In genomic region chr1:54583868-54584267, GRCh38 we compare ENCODE assay signal across 28 cellular contexts. TPM values are rescaled to one million over a fixed set of nuclear protein-coding genes. Genes with fewer than 3 reads are reported as not detected.
DNase-seq lines count a peak whose midpoint lies in the region; ATAC-seq and TF ChIP-seq lines count a peak whose summit lies in the region.
"Had no signal": no experiment of that assay in that cellular context is flagged by ENCODE, and none has a peak within 500 bp of the region (broad histone marks: within the 10 kb centered on the region; RNA-seq: fewer than 3 reads in every experiment).

No MANE protein-coding gene starts in this region.

- H3K4me3 ChIP-seq in right atrium auricular region: no peak overlapping the region
- H3K4me3 ChIP-seq: HAP-1, lower lobe of right lung had no signal

- H3K9me3 Mint-ChIP-seq in nephron: no peaks in the 10 kb centered on the region
- H3K9me3 Mint-ChIP-seq: activated CD4-positive, alpha-beta T cell treated with anti-CD3 and anti-CD28 coated beads, Interleukin-2, amount 10 ng/mL, durations not matched to agents 24 days and 14 days; activated T-cell treated with anti-CD3 and anti-CD28 coated beads, Interleukin-2, amount 50 U/mL, for 24 hours; stimulated activated naive CD8-positive, alpha-beta T cell treated with anti-CD3 and anti-CD28 coated beads, Interleukin-15, amount 100 ng/mL, for 72 hours had no signal

- peaks cover 63% of the 10 kb centered on the region for H3K4me1 Mint-ChIP-seq in nephron
- H3K4me1 Mint-ChIP-seq: activated CD4-positive, alpha-beta T cell treated with anti-CD3 and anti-CD28 coated beads, Interleukin-2, amount 10 ng/mL, durations not matched to agents 24 days and 14 days had no signal

- no peaks in the 10 kb centered on the region for H3K36me3 ChIP-seq in right atrium auricular region
- H3K36me3 ChIP-seq: HAP-1, lower lobe of right lung had no signal

- no peak overlapping the region for H3K4me3 Mint-ChIP-seq in nephron
- H3K4me3 Mint-ChIP-seq: activated CD4-positive, alpha-beta T cell treated with anti-CD3 and anti-CD28 coated beads, Interleukin-2, amount 10 ng/mL, durations not matched to agents 24 days and 14 days; activated T-cell treated with anti-CD3 and anti-CD28 coated beads, Interleukin-2, amount 50 U/mL, for 24 hours; stimulated activated naive CD8-positive, alpha-beta T cell treated with anti-CD3 and anti-CD28 coated beads, Interleukin-15, amount 100 ng/mL, for 72 hours had no signal

- ATAC-seq in left ventricle myocardium superior (no peak), GM21360 (IDR thresholded peaks at IDR 0.05; ENCODE audit: unreplicated experiment) (no peak), HG03039 (IDR thresholded peaks at IDR 0.05; ENCODE audit: unreplicated experiment) (no peak)
- ATAC-seq: lower lobe of right lung; PC-3; stimulated activated naive CD8-positive, alpha-beta T cell treated with anti-CD3 and anti-CD28 coated beads, Interleukin-15, amount 100 ng/mL, for 72 hours had no signal

- intact Hi-C loops in left ventricle myocardium superior (cut with micrococcal nuclease): no loop called here

- no peaks in the 10 kb centered on the region for H3K9me3 ChIP-seq in right atrium auricular region
- H3K9me3 ChIP-seq: HAP-1, lower lobe of right lung had no signal

- no peaks in the 10 kb centered on the region for H3K27me3 ChIP-seq in right atrium auricular region

- H3K4me1 ChIP-seq in right atrium auricular region: peaks cover 0 to 67% of the 10 kb centered on the region in 2 donors
- H3K4me1 ChIP-seq: HAP-1 had no signal

- no peak for TF ChIP-seq CTCF in right atrium auricular region (IDR thresholded peaks at IDR 0.05)
- no peak for TF ChIP-seq CTCF in nephron (IDR thresholded peaks at IDR 0.05; ENCODE audit: unreplicated experiment in 3 of 3)

- no peaks in the 10 kb centered on the region for H3K27me3 Mint-ChIP-seq in nephron (ENCODE audit: low read depth)
- H3K27me3 Mint-ChIP-seq: activated CD4-positive, alpha-beta T cell treated with anti-CD3 and anti-CD28 coated beads, Interleukin-2, amount 10 ng/mL, durations not matched to agents 24 days and 14 days; activated T-cell treated with anti-CD3 and anti-CD28 coated beads, Interleukin-2, amount 50 U/mL, for 24 hours; stimulated activated naive CD8-positive, alpha-beta T cell treated with anti-CD3 and anti-CD28 coated beads, Interleukin-15, amount 100 ng/mL, for 72 hours had no signal

- H3K36me3 Mint-ChIP-seq in nephron (ENCODE audit: low read depth): no peaks in the 10 kb centered on the region

- in situ Hi-C loops in ACHN (cut with HindIII; ENCODE audit: low pct_ligation_motif_present, low pct_unique_long_range_greater_than_20kb, low sequenced_read_pairs): no loop called here

- peak overlapping the region; percentile 57 to 76 (median 74) for H3K27ac Mint-ChIP-seq in nephron
- H3K27ac Mint-ChIP-seq: activated CD4-positive, alpha-beta T cell treated with anti-CD3 and anti-CD28 coated beads, Interleukin-2, amount 10 ng/mL, durations not matched to agents 24 days and 14 days; activated T-cell treated with anti-CD3 and anti-CD28 coated beads, Interleukin-2, amount 50 U/mL, for 24 hours; stimulated activated naive CD8-positive, alpha-beta T cell treated with anti-CD3 and anti-CD28 coated beads, Interleukin-15, amount 100 ng/mL, for 72 hours had no signal

- DNase-seq in right atrium auricular region (ENCODE audit: low spot score) (no peak), left ventricle myocardium superior (no peak), SHP77 (lab: John Stamatoyannopoulos, UW) (no peak), ACHN (no peak)
- DNase-seq: activated CD4-positive, alpha-beta T cell treated with anti-CD3 and anti-CD28 coated beads, Interleukin-2, amount 10 ng/mL, durations not matched to agents 24 days and 14 days; activated gamma-delta T cell; activated T-cell treated with anti-CD3 and anti-CD28 coated beads, Interleukin-2, amount 50 U/mL, for 24 hours; lower lobe of right lung; NCI-H1105 treated with DMSO at 0.1 percent for 48 hours; NCI-H2029 treated with DMSO at 0.1 percent for 48 hours; NCI-H345; PC-3; small intestine; stimulated activated CD8-positive, alpha-beta memory T cell treated with anti-CD3 and anti-CD28 coated beads, Interleukin-4, amount 100 ng/mL, for 48 hours; stimulated activated naive CD8-positive, alpha-beta T cell treated with anti-CD3 and anti-CD28 coated beads, Interleukin-15, amount 100 ng/mL, for 72 hours; T1000; trophoblast cell had no signal

- H3K27ac ChIP-seq in right atrium auricular region (peak overlapping the region; percentile 89 to 90), cingulate gyrus (ENCODE audit: low read depth, low read length) (peak overlapping the region; percentile 22)
- H3K27ac ChIP-seq: lower lobe of right lung had no signal

RNA-seq across cellular contexts. Expression of gene ACOT11, which starts 35.8 kb away (rescaled TPM):
- 10 to 100 TPM in 1 of 2 donors, 1 to 10 TPM in 1; 9.1 to 27.0 TPM for total RNA-seq in right atrium auricular region
- 48.9 TPM for total RNA-seq in left ventricle myocardium superior

RNA-seq across cellular contexts. Expression of gene FAM151A, which starts 39.5 kb away (rescaled TPM):
- total RNA-seq in right atrium auricular region (under 1 TPM in 1 of 2 donors, not detected in 1; 0.63 TPM), left ventricle myocardium superior (1.2 TPM)
- total RNA-seq: activated CD4-positive, alpha-beta T cell treated with anti-CD3 and anti-CD28 coated beads, Interleukin-2, amount 10 ng/mL, durations not matched to agents 24 days and 14 days; astrocyte; cerebellum; fibroblast of lung; HT1080; lower lobe of right lung; M059J; PC-3; posterior vena cava had no signal

RNA-seq across cellular contexts. Expression of gene MROH7, which starts 57.7 kb away (rescaled TPM):
- 1 to 10 TPM; 5.5 to 6.9 TPM for total RNA-seq in right atrium auricular region
- 7.0 TPM for total RNA-seq in left ventricle myocardium superior
- total RNA-seq: astrocyte, HT1080, M059J, PC-3 had no signal
